ENCODE assay signal across 1 cellular context in the genomic region with DNA sequence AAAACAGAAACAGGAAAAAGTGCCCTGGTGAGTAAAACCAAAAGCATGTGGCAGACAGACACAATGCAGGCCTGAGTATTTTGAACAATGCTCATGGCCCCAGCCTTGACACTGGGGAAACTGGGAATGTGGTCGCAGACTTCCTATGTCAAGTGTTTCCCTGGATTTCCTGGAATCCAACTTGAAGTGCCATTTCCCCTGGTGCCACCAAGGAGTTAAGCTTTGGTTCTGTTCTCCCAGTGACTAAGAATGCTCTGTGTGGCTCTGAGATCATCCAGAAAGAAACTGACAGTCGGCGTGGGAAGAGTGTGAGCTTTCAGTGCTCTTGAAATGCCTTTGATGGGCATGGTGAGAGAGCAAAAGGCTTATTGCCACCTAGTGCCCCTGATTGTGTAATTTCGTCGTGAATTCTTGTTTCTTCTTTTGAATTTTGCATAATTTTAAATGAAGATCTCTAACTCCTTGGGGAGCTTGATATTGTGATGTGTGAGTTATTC.
A peak's percentile ranks its signal among the peaks of the same experiment; 100 is the strongest.
TF ChIP-seq lines count a peak whose summit lies in the region.

No MANE protein-coding gene starts in this region.

TF ChIP-seq in GM12878, 131 proteins besides CTCF, POLR2A, EP300 and RAD21 (continued from another document and continues in another):
- TF ChIP-seq, protein P1, sequence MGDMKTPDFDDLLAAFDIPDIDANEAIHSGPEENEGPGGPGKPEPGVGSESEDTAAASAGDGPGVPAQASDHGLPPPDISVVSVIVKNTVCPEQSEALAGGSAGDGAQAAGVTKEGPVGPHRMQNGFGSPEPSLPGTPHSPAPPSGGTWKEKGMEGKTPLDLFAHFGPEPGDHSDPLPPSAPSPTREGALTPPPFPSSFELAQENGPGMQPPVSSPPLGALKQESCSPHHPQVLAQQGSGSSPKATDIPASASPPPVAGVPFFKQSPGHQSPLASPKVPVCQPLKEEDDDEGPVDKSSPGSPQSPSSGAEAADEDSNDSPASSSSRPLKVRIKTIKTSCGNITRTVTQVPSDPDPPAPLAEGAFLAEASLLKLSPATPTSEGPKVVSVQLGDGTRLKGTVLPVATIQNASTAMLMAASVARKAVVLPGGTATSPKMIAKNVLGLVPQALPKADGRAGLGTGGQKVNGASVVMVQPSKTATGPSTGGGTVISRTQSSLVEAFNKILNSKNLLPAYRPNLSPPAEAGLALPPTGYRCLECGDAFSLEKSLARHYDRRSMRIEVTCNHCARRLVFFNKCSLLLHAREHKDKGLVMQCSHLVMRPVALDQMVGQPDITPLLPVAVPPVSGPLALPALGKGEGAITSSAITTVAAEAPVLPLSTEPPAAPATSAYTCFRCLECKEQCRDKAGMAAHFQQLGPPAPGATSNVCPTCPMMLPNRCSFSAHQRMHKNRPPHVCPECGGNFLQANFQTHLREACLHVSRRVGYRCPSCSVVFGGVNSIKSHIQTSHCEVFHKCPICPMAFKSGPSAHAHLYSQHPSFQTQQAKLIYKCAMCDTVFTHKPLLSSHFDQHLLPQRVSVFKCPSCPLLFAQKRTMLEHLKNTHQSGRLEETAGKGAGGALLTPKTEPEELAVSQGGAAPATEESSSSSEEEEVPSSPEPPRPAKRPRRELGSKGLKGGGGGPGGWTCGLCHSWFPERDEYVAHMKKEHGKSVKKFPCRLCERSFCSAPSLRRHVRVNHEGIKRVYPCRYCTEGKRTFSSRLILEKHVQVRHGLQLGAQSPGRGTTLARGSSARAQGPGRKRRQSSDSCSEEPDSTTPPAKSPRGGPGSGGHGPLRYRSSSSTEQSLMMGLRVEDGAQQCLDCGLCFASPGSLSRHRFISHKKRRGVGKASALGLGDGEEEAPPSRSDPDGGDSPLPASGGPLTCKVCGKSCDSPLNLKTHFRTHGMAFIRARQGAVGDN (IDR thresholded peaks at IDR 0.05), result no peak
- TF ChIP-seq IRF4 (IDR thresholded peaks at IDR 0.05; ENCODE audit: low read depth, low read length) (no peak), IKZF1 (conservative IDR thresholded peaks at IDR 0.05) (peak; percentile 85), SUPT20H (IDR thresholded peaks at IDR 0.05; ENCODE audit: borderline replicate concordance, control insufficient read depth, low read depth, low read length) (no peak), PML (IDR thresholded peaks at IDR 0.05; ENCODE audit: low read length) (no peak), ZNF274 (IDR thresholded peaks at IDR 0.05; ENCODE audit: insufficient read depth, insufficient read length) (no peak), BMI1 (IDR thresholded peaks at IDR 0.05; ENCODE audit: borderline replicate concordance) (no peak), BHLHE40 (IDR thresholded peaks at IDR 0.05; ENCODE audit: borderline replicate concordance in 1 of 2, low read depth in 2 of 2, low read length in 1 of 2) (peak in 1 of 2 experiments; percentile 14; a peak in 1 of 4 replicates), NR2C2 (IDR thresholded peaks at IDR 0.05; ENCODE audit: borderline replicate concordance, control insufficient read depth, insufficient read length, low read depth) (no peak), SIX5 (IDR thresholded peaks at IDR 0.05; ENCODE audit: low read depth, low read length, severe bottlenecking) (no peak), NR2C1 (IDR thresholded peaks at IDR 0.05) (no peak), SMARCA5 (IDR thresholded peaks at IDR 0.05) (no peak), HDAC6 (IDR thresholded peaks at IDR 0.05; ENCODE audit: unreplicated experiment) (no peak), ATF7 (IDR thresholded peaks at IDR 0.05; ENCODE audit: low read depth) (peak; percentile 63; the same call in 1 of the 2 replicates), MTA2 (IDR thresholded peaks at IDR 0.05; ENCODE audit: low read depth) (peak; percentile 44; the same call in 1 of the 2 replicates), ZNF207 (IDR thresholded peaks at IDR 0.05; ENCODE audit: borderline replicate concordance) (no peak), CREB1 (IDR thresholded peaks at IDR 0.05; ENCODE audit: low read depth) (no peak)
- TF ChIP-seq, protein P2, sequence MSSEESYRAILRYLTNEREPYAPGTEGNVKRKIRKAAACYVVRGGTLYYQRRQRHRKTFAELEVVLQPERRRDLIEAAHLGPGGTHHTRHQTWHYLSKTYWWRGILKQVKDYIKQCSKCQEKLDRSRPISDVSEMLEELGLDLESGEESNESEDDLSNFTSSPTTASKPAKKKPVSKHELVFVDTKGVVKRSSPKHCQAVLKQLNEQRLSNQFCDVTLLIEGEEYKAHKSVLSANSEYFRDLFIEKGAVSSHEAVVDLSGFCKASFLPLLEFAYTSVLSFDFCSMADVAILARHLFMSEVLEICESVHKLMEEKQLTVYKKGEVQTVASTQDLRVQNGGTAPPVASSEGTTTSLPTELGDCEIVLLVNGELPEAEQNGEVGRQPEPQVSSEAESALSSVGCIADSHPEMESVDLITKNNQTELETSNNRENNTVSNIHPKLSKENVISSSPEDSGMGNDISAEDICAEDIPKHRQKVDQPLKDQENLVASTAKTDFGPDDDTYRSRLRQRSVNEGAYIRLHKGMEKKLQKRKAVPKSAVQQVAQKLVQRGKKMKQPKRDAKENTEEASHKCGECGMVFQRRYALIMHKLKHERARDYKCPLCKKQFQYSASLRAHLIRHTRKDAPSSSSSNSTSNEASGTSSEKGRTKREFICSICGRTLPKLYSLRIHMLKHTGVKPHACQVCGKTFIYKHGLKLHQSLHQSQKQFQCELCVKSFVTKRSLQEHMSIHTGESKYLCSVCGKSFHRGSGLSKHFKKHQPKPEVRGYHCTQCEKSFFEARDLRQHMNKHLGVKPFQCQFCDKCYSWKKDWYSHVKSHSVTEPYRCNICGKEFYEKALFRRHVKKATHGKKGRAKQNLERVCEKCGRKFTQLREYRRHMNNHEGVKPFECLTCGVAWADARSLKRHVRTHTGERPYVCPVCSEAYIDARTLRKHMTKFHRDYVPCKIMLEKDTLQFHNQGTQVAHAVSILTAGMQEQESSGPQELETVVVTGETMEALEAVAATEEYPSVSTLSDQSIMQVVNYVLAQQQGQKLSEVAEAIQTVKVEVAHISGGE (CRISPR knock-in tag; IDR thresholded peaks at IDR 0.05), result no peak
- TF ChIP-seq, protein P3, sequence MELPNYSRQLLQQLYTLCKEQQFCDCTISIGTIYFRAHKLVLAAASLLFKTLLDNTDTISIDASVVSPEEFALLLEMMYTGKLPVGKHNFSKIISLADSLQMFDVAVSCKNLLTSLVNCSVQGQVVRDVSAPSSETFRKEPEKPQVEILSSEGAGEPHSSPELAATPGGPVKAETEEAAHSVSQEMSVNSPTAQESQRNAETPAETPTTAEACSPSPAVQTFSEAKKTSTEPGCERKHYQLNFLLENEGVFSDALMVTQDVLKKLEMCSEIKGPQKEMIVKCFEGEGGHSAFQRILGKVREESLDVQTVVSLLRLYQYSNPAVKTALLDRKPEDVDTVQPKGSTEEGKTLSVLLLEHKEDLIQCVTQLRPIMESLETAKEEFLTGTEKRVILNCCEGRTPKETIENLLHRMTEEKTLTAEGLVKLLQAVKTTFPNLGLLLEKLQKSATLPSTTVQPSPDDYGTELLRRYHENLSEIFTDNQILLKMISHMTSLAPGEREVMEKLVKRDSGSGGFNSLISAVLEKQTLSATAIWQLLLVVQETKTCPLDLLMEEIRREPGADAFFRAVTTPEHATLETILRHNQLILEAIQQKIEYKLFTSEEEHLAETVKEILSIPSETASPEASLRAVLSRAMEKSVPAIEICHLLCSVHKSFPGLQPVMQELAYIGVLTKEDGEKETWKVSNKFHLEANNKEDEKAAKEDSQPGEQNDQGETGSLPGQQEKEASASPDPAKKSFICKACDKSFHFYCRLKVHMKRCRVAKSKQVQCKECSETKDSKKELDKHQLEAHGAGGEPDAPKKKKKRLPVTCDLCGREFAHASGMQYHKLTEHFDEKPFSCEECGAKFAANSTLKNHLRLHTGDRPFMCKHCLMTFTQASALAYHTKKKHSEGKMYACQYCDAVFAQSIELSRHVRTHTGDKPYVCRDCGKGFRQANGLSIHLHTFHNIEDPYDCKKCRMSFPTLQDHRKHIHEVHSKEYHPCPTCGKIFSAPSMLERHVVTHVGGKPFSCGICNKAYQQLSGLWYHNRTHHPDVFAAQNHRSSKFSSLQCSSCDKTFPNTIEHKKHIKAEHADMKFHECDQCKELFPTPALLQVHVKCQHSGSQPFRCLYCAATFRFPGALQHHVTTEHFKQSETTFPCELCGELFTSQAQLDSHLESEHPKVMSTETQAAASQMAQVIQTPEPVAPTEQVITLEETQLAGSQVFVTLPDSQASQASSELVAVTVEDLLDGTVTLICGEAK (IDR thresholded peaks at IDR 0.05; ENCODE audit: borderline replicate concordance), result no peak
- TF ChIP-seq, protein P4, sequence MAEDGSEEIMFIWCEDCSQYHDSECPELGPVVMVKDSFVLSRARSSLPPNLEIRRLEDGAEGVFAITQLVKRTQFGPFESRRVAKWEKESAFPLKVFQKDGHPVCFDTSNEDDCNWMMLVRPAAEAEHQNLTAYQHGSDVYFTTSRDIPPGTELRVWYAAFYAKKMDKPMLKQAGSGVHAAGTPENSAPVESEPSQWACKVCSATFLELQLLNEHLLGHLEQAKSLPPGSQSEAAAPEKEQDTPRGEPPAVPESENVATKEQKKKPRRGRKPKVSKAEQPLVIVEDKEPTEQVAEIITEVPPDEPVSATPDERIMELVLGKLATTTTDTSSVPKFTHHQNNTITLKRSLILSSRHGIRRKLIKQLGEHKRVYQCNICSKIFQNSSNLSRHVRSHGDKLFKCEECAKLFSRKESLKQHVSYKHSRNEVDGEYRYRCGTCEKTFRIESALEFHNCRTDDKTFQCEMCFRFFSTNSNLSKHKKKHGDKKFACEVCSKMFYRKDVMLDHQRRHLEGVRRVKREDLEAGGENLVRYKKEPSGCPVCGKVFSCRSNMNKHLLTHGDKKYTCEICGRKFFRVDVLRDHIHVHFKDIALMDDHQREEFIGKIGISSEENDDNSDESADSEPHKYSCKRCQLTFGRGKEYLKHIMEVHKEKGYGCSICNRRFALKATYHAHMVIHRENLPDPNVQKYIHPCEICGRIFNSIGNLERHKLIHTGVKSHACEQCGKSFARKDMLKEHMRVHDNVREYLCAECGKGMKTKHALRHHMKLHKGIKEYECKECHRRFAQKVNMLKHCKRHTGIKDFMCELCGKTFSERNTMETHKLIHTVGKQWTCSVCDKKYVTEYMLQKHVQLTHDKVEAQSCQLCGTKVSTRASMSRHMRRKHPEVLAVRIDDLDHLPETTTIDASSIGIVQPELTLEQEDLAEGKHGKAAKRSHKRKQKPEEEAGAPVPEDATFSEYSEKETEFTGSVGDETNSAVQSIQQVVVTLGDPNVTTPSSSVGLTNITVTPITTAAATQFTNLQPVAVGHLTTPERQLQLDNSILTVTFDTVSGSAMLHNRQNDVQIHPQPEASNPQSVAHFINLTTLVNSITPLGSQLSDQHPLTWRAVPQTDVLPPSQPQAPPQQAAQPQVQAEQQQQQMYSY (CRISPR knock-in tag; IDR thresholded peaks at IDR 0.05), result no peak
- TF ChIP-seq, protein P5, sequence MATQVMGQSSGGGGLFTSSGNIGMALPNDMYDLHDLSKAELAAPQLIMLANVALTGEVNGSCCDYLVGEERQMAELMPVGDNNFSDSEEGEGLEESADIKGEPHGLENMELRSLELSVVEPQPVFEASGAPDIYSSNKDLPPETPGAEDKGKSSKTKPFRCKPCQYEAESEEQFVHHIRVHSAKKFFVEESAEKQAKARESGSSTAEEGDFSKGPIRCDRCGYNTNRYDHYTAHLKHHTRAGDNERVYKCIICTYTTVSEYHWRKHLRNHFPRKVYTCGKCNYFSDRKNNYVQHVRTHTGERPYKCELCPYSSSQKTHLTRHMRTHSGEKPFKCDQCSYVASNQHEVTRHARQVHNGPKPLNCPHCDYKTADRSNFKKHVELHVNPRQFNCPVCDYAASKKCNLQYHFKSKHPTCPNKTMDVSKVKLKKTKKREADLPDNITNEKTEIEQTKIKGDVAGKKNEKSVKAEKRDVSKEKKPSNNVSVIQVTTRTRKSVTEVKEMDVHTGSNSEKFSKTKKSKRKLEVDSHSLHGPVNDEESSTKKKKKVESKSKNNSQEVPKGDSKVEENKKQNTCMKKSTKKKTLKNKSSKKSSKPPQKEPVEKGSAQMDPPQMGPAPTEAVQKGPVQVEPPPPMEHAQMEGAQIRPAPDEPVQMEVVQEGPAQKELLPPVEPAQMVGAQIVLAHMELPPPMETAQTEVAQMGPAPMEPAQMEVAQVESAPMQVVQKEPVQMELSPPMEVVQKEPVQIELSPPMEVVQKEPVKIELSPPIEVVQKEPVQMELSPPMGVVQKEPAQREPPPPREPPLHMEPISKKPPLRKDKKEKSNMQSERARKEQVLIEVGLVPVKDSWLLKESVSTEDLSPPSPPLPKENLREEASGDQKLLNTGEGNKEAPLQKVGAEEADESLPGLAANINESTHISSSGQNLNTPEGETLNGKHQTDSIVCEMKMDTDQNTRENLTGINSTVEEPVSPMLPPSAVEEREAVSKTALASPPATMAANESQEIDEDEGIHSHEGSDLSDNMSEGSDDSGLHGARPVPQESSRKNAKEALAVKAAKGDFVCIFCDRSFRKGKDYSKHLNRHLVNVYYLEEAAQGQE (IDR thresholded peaks at IDR 0.05; ENCODE audit: low read depth, low read length), result no peak
- TF ChIP-seq, protein P6, sequence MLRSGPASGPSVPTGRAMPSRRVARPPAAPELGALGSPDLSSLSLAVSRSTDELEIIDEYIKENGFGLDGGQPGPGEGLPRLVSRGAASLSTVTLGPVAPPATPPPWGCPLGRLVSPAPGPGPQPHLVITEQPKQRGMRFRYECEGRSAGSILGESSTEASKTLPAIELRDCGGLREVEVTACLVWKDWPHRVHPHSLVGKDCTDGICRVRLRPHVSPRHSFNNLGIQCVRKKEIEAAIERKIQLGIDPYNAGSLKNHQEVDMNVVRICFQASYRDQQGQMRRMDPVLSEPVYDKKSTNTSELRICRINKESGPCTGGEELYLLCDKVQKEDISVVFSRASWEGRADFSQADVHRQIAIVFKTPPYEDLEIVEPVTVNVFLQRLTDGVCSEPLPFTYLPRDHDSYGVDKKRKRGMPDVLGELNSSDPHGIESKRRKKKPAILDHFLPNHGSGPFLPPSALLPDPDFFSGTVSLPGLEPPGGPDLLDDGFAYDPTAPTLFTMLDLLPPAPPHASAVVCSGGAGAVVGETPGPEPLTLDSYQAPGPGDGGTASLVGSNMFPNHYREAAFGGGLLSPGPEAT (IDR thresholded peaks at IDR 0.05; ENCODE audit: low read depth), result peak; percentile 68; the same call in 1 of the 2 replicates
- TF ChIP-seq, protein P7, sequence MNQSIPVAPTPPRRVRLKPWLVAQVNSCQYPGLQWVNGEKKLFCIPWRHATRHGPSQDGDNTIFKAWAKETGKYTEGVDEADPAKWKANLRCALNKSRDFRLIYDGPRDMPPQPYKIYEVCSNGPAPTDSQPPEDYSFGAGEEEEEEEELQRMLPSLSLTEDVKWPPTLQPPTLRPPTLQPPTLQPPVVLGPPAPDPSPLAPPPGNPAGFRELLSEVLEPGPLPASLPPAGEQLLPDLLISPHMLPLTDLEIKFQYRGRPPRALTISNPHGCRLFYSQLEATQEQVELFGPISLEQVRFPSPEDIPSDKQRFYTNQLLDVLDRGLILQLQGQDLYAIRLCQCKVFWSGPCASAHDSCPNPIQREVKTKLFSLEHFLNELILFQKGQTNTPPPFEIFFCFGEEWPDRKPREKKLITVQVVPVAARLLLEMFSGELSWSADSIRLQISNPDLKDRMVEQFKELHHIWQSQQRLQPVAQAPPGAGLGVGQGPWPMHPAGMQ (IDR thresholded peaks at IDR 0.05; ENCODE audit: borderline replicate concordance), result no peak
- TF ChIP-seq, protein P8, sequence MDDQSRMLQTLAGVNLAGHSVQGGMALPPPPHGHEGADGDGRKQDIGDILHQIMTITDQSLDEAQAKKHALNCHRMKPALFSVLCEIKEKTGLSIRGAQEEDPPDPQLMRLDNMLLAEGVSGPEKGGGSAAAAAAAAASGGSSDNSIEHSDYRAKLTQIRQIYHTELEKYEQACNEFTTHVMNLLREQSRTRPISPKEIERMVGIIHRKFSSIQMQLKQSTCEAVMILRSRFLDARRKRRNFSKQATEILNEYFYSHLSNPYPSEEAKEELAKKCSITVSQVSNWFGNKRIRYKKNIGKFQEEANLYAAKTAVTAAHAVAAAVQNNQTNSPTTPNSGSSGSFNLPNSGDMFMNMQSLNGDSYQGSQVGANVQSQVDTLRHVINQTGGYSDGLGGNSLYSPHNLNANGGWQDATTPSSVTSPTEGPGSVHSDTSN (IDR thresholded peaks at IDR 0.05; ENCODE audit: insufficient replicate concordance, low read depth, low read length), result no peak
- TF ChIP-seq, protein P9, sequence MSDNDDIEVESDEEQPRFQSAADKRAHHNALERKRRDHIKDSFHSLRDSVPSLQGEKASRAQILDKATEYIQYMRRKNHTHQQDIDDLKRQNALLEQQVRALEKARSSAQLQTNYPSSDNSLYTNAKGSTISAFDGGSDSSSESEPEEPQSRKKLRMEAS (IDR thresholded peaks at IDR 0.05; ENCODE audit: low read depth, low read length), result no peak
